Comparison of ENCODE assay signal across 15 cellular contexts in genomic region chr12:3720772-3721171, GRCh38. TPM values are rescaled to one million over a fixed set of nuclear protein-coding genes. Genes with fewer than 3 reads are reported as not detected.
DNase-seq lines count a peak whose midpoint lies in the region; ATAC-seq and TF ChIP-seq lines count a peak whose summit lies in the region.
"Had no signal": no experiment of that assay in that cellular context is flagged by ENCODE, and none has a peak within 500 bp of the region (broad histone marks: within the 10 kb centered on the region; RNA-seq: fewer than 3 reads in every experiment).

No MANE protein-coding gene starts in this region.

- H3K4me3 ChIP-seq in esophagus muscularis mucosa, result no peak overlapping the region
- H3K4me3 ChIP-seq: A549, HAP-1 had no signal

- no peak for TF ChIP-seq EP300 in esophagus muscularis mucosa (IDR thresholded peaks at IDR 0.05)

- H3K36me3 Mint-ChIP-seq in CD4-positive, alpha-beta T cell (ENCODE audit: low read depth), result peaks cover 88% of the 10 kb centered on the region
- no peaks in the 10 kb centered on the region for H3K36me3 Mint-ChIP-seq in osteocyte (ENCODE audit: unreplicated experiment)

- ATAC-seq in CD4-positive, alpha-beta T cell (ENCODE audit: poor library complexity), result no peak
- ATAC-seq in GM21381 (IDR thresholded peaks at IDR 0.05; ENCODE audit: unreplicated experiment), result no peak
- ATAC-seq: A549; CD8-positive, alpha-beta T cell had no signal

- H3K4me1 Mint-ChIP-seq in CD4-positive, alpha-beta T cell (ENCODE audit: low read depth), result peaks cover 29% of the 10 kb centered on the region
- H3K4me1 Mint-ChIP-seq in osteocyte (ENCODE audit: unreplicated experiment), result no peaks in the 10 kb centered on the region

- H3K27ac Mint-ChIP-seq in CD4-positive, alpha-beta T cell, result peak overlapping the region; percentile 9
- no peak overlapping the region for H3K27ac Mint-ChIP-seq in osteocyte (ENCODE audit: unreplicated experiment)
- H3K27ac Mint-ChIP-seq: CD8-positive, alpha-beta T cell; HFFc6 had no signal

- H3K27me3 Mint-ChIP-seq in CD4-positive, alpha-beta T cell, result no peaks in the 10 kb centered on the region
- H3K27me3 Mint-ChIP-seq in osteocyte (ENCODE audit: unreplicated experiment), result peaks cover 3% of the 10 kb centered on the region

- no peaks in the 10 kb centered on the region for H3K27me3 ChIP-seq in CD4-positive, alpha-beta T cell (ENCODE audit: control insufficient read depth, insufficient read depth, low read length)
- H3K27me3 ChIP-seq in esophagus muscularis mucosa, result no peaks in the 10 kb centered on the region
- H3K27me3 ChIP-seq: BE2C had no signal

- 95% methylated on average over 4 of the region's 4 CpGs for WGBS in esophagus muscularis mucosa

- peaks cover 21% of the 10 kb centered on the region for H3K9me3 ChIP-seq in CD4-positive, alpha-beta T cell (ENCODE audit: control insufficient read depth, low read length)
- H3K9me3 ChIP-seq in esophagus muscularis mucosa, result no peaks in the 10 kb centered on the region
- H3K9me3 ChIP-seq: BE2C, HAP-1 had no signal

- no peak for DNase-seq in CD4-positive, alpha-beta T cell
- DNase-seq in DMS53 (lab: John Stamatoyannopoulos, UW) (peak; percentile 76), esophagus muscularis mucosa (ENCODE audit: extremely low spot score) (peak; percentile 21), osteocyte (ENCODE audit: extremely low spot score, unreplicated experiment) (peak; percentile 46), head of caudate nucleus (no peak)
- DNase-seq: BE2C, COR-L47, DMS153, GF-D8, HFFc6 had no signal

- H3K4me3 Mint-ChIP-seq in CD4-positive, alpha-beta T cell, result no peak overlapping the region
- H3K4me3 Mint-ChIP-seq in osteocyte (ENCODE audit: unreplicated experiment), result no peak overlapping the region
- H3K4me3 Mint-ChIP-seq: CD8-positive, alpha-beta T cell; HFFc6 had no signal

- peaks cover 0 to 10% (median 0%) of the 10 kb centered on the region in 4 donors for H3K4me1 ChIP-seq in esophagus muscularis mucosa
- H3K4me1 ChIP-seq: A549, BE2C had no signal

- CTCF ChIA-PET in CD4-positive, alpha-beta T cell (lab: Charles Lee), result no interaction called here

- H3K27ac ChIP-seq in CD4-positive, alpha-beta T cell (ENCODE audit: low read depth, low read length), result no peak overlapping the region
- H3K27ac ChIP-seq in esophagus muscularis mucosa (replicated peaks in 1 of 4), result no peak overlapping the region
- H3K27ac ChIP-seq: A549, C4-2B had no signal

- POLR2A ChIA-PET in CD4-positive, alpha-beta T cell (lab: Charles Lee), result no interaction called here

- no peak for TF ChIP-seq POLR2A in esophagus muscularis mucosa (IDR thresholded peaks at IDR 0.05; ENCODE audit: low read depth)

- H3K36me3 ChIP-seq in esophagus muscularis mucosa, result no peaks in the 10 kb centered on the region
- H3K36me3 ChIP-seq: BE2C, HAP-1 had no signal

- intact Hi-C loops in CD4-positive, alpha-beta T cell (cut with DNase I, micrococcal nuclease), result no loop called here
- intact Hi-C loops in esophagus muscularis mucosa (cut with DNase I) (no loop called here), head of caudate nucleus (cut with DNase I) (no loop called here)

- peaks cover 12% of the 10 kb centered on the region for H3K9me3 Mint-ChIP-seq in CD4-positive, alpha-beta T cell
- H3K9me3 Mint-ChIP-seq in osteocyte (ENCODE audit: unreplicated experiment), result no peaks in the 10 kb centered on the region
- H3K9me3 Mint-ChIP-seq: HFFc6 had no signal

- no peak for TF ChIP-seq CTCF in CD4-positive, alpha-beta T cell (IDR thresholded peaks at IDR 0.05)
- TF ChIP-seq CTCF in esophagus muscularis mucosa (IDR thresholded peaks at IDR 0.05) (no peak), osteocyte (IDR thresholded peaks at IDR 0.05) (no peak)

RNA-seq across cellular contexts. Expression of gene CRACR2A, which starts 32.1 kb away (rescaled TPM):
- 10 to 100 TPM; 23.5 to 27.5 TPM for total RNA-seq in CD4-positive, alpha-beta T cell
- total RNA-seq in esophagus muscularis mucosa (1 to 10 TPM; 1.1 to 3.3 (median 2.8) TPM), osteocyte (0.08 and 0.13 TPM in 2 replicates)

Comparison
In these comparisons a context has a peak if more than half of its experiments do, and no peak if none do; other contexts are left out.
1. DNase-seq: peak in DMS53 (single experiment), esophagus muscularis mucosa (single experiment) and osteocyte (single experiment); none in CD4-positive, alpha-beta T cell (0 of 10) and head of caudate nucleus (0 of 42).
2. RNA of gene CRACR2A, which starts 32.1 kb away (total RNA-seq): 23.5 to 27.5 TPM in CD4-positive, alpha-beta T cell; 1.1 to 3.3 TPM in esophagus muscularis mucosa and 0.08 to 0.13 TPM in osteocyte; every median in the first group is over 4 times any median in the second.